Comparison of ENCODE assay signal across 15 cellular contexts in the genomic region with DNA sequence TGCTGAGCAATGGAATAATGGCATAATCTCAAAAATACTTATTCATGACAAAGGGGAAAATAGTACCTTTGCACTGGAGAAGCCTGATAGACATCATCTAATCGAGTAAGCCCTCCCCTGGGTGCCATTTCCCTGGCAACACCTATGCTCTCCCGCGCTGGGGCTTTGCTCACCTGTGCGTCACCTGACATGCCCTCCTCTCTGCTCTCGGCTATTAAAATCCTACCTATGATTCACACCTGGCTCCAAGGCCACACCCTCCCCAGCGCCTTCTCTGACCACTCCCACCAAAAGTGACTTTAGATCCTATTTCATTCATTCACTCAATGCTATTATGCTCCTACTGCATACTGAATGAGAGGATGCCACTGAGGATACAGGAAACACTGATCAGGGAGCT.
DNase-seq lines count a peak whose midpoint lies in the region; ATAC-seq and TF ChIP-seq lines count a peak whose summit lies in the region.
"Had no signal": no experiment of that assay in that cellular context is flagged by ENCODE, and none has a peak within 500 bp of the region (broad histone marks: within the 10 kb centered on the region; RNA-seq: fewer than 3 reads in every experiment).

No MANE protein-coding gene starts in this region.

- H3K9me3 ChIP-seq in body of pancreas, result no peaks in the 10 kb centered on the region
- H3K9me3 ChIP-seq in lower lobe of right lung, result no peaks in the 10 kb centered on the region

- intact Hi-C loops in body of pancreas (cut with DNase I), result no loop called here
- intact Hi-C loops in lower lobe of right lung (cut with DNase I), result no loop called here

- H3K27me3 ChIP-seq in body of pancreas (no peaks in the 10 kb centered on the region), lower lobe of right lung (ENCODE audit: low read depth) (no peaks in the 10 kb centered on the region)

- no peak overlapping the region for H3K4me3 ChIP-seq in body of pancreas
- H3K4me3 ChIP-seq in lower lobe of right lung, result no peak overlapping the region
- no peak overlapping the region for H3K4me3 ChIP-seq in coronary artery

- 30 to 32% methylated on average over 6 of the region's 6 CpGs for WGBS in body of pancreas, 2 donors

- TF ChIP-seq CTCF in body of pancreas (IDR thresholded peaks at IDR 0.05), result no peak
- no peak for TF ChIP-seq CTCF in lower lobe of right lung (IDR thresholded peaks at IDR 0.05)
- TF ChIP-seq CTCF in coronary artery (IDR thresholded peaks at IDR 0.05), result no peak

- peak; percentile 61 for DNase-seq in DMS53 treated with DMSO at 0.1 percent for 48 hours (lab: John Stamatoyannopoulos, UW; ENCODE audit: unreplicated experiment)
- DNase-seq in NCI-H1436 treated with DMSO at 0.1 percent for 48 hours (lab: John Stamatoyannopoulos, UW), result peak; percentile 95
- peak; percentile 44 to 71 (median 65) for DNase-seq in body of pancreas
- DNase-seq in lower lobe of right lung, result no peak
- DNase-seq in NCI-H446 (lab: John Stamatoyannopoulos, UW), result no peak
- no peak for DNase-seq in coronary artery (ENCODE audit: low spot score)
- DNase-seq: activated CD4-positive, alpha-beta T cell treated with anti-CD3 and anti-CD28 coated beads, Interleukin-2, amount 50 U/mL, for 4 hours; activated T-cell treated with anti-CD3 and anti-CD28 coated beads, Interleukin-2, amount 50 U/mL, for 1 hour; brain microvascular endothelial cell; HFFc6; left cardiac atrium; NCI-H82; stimulated activated CD4-positive, alpha-beta T cell treated with anti-CD3 and anti-CD28 coated beads, Interleukin-4, amount 100 ng/mL, for 4 hours had no signal

- peaks cover 19% of the 10 kb centered on the region for H3K4me1 ChIP-seq in body of pancreas
- no peaks in the 10 kb centered on the region for H3K4me1 ChIP-seq in lower lobe of right lung

- H3K27ac ChIP-seq in body of pancreas (peak overlapping the region; percentile 25 to 70 (median 61)), lower lobe of right lung (no peak overlapping the region), coronary artery (no peak overlapping the region)
- H3K27ac ChIP-seq: brain microvascular endothelial cell had no signal

- no peaks in the 10 kb centered on the region for H3K36me3 ChIP-seq in body of pancreas (replicated peaks in 1 of 2; ENCODE audit: insufficient read depth in 1 of 2, low read depth in 2 of 2)
- H3K36me3 ChIP-seq in lower lobe of right lung, result no peaks in the 10 kb centered on the region
- H3K36me3 ChIP-seq: brain microvascular endothelial cell had no signal

- no peak for TF ChIP-seq POLR2A in body of pancreas (IDR thresholded peaks at IDR 0.05)

- ATAC-seq in body of pancreas, result peak; percentile 60
- peak; percentile 34 to 38 for ATAC-seq in lower lobe of right lung
- no peak for ATAC-seq in GM18909 (IDR thresholded peaks at IDR 0.05; ENCODE audit: poor library complexity, unreplicated experiment)
- ATAC-seq: activated naive CD4-positive, alpha-beta T cell treated with anti-CD3 and anti-CD28 coated beads, Interleukin-2, amount 50 U/mL, for 72 hours had no signal

Comparison
In these comparisons a context has a peak if more than half of its experiments do, and no peak if none do; other contexts are left out.
1. DNase-seq: peak in DMS53 treated with DMSO at 0.1 percent for 48 hours (single experiment), NCI-H1436 treated with DMSO at 0.1 percent for 48 hours (single experiment) and body of pancreas (4 of 4); none in lower lobe of right lung (single experiment), NCI-H446 (0 of 2) and coronary artery (single experiment).
2. H3K27ac ChIP-seq: peak in body of pancreas (4 of 4); none in lower lobe of right lung (single experiment) and coronary artery (0 of 2).